In genomic region chr19:38710928-38711725, GRCh38 we compare ENCODE assay signal across 10 cellular contexts. TPM values are rescaled to one million over a fixed set of nuclear protein-coding genes. Genes with fewer than 3 reads are reported as not detected.
DNase-seq lines count a peak whose midpoint lies in the region; ATAC-seq and TF ChIP-seq lines count a peak whose summit lies in the region.
"Had no signal": no experiment of that assay in that cellular context is flagged by ENCODE, and none has a peak within 500 bp of the region (broad histone marks: within the 10 kb centered on the region; RNA-seq: fewer than 3 reads in every experiment).

No MANE protein-coding gene starts in this region.

- ATAC-seq in HG03135 (IDR thresholded peaks at IDR 0.05; ENCODE audit: unreplicated experiment) (no peak), HG03521 (IDR thresholded peaks at IDR 0.05; ENCODE audit: unreplicated experiment) (no peak)

- H3K4me1 ChIP-seq in Peyer's patch (peaks cover 0 to 57% (median 0%) of the 10 kb centered on the region in 4 donors), testis (peaks cover 44% of the 10 kb centered on the region)

- peaks cover 0 to 100% (median 0%) of the 10 kb centered on the region in 3 donors for H3K36me3 ChIP-seq in Peyer's patch
- no peaks in the 10 kb centered on the region for H3K36me3 ChIP-seq in testis (ENCODE audit: low read depth, missing control alignments)

- intact Hi-C loops in testis (cut with DNase I; ENCODE audit: low total_unique reads), result no loop called here

- H3K4me3 ChIP-seq in Peyer's patch (no peak overlapping the region), testis (no peak overlapping the region)

- DNase-seq in Peyer's patch (no peak), medulla oblongata (ENCODE audit: extremely low spot score) (peak; percentile 70), testis (no peak), NOMO-1 (lab: John Stamatoyannopoulos, UW; ENCODE audit: unreplicated experiment in 2 of 2) (no peak), middle frontal gyrus (ENCODE audit: extremely low spot score, low spot score) (no peak)
- DNase-seq: activated effector memory CD4-positive, alpha-beta T cell treated with Interleukin-2 at 50 U/mL for 16 hours had no signal

- H3K27ac ChIP-seq in Peyer's patch, result peak overlapping the region in 3 of 4 donors; percentile 17 to 66 (median 62)
- peak overlapping the region; percentile 82 for H3K27ac ChIP-seq in cingulate gyrus (ENCODE audit: low read depth, low read length)
- H3K27ac ChIP-seq in testis, result peak overlapping the region; percentile 9 to 31

- no peak for TF ChIP-seq POLR2A in Peyer's patch (IDR thresholded peaks at IDR 0.05)
- no peak for TF ChIP-seq POLR2A in testis (IDR thresholded peaks at IDR 0.05)

- H3K9me3 ChIP-seq in Peyer's patch, result no peaks in the 10 kb centered on the region
- H3K9me3 ChIP-seq in testis, result no peaks in the 10 kb centered on the region

- no peak for TF ChIP-seq CTCF in Peyer's patch (IDR thresholded peaks at IDR 0.05)
- no peak for TF ChIP-seq CTCF in testis (IDR thresholded peaks at IDR 0.05)

- H3K27me3 ChIP-seq in Peyer's patch, result no peaks in the 10 kb centered on the region
- no peaks in the 10 kb centered on the region for H3K27me3 ChIP-seq in testis

- WGBS in testis, 2 donors, result 77 to 79% methylated on average over 13 to 25 of the region's 25 CpGs

RNA-seq across cellular contexts. Expression of gene CAPN12, which starts 33.1 kb away (rescaled TPM):
- 10 to 100 TPM in 1 of 4 donors, 1 to 10 TPM in 3; 5.8 to 56.8 (median 6.4) TPM for total RNA-seq in Peyer's patch
- total RNA-seq in testis, result 1 to 10 TPM; 4.6 to 5.5 TPM
- 3.6 TPM for polyA plus RNA-seq in testis (ENCODE audit: insufficient read depth, low read depth, low replicate concordance)
- total RNA-seq: Daoy had no signal

Comparison
In these comparisons a context has a peak if more than half of its experiments do, and no peak if none do; other contexts are left out.
1. H3K27ac ChIP-seq: peak in every context shown above with its lines; median percentile 82 in cingulate gyrus; 62 in Peyer's patch; 20 in testis.